16 cellular contexts compared by ENCODE assay signal in genomic region chr10:124683816-124684215, GRCh38.
DNase-seq lines count a peak whose midpoint lies in the region; ATAC-seq and TF ChIP-seq lines count a peak whose summit lies in the region.
"Had no signal": no experiment of that assay in that cellular context is flagged by ENCODE, and none has a peak within 500 bp of the region (broad histone marks: within the 10 kb centered on the region; RNA-seq: fewer than 3 reads in every experiment).

No MANE protein-coding gene starts in this region.

- H3K4me3 Mint-ChIP-seq in CD4-positive, alpha-beta T cell: no peak overlapping the region
- H3K4me3 Mint-ChIP-seq in endodermal cell: no peak overlapping the region
- no peak overlapping the region for H3K4me3 Mint-ChIP-seq in type B pancreatic cell
- H3K4me3 Mint-ChIP-seq in GM23338: no peak overlapping the region
- H3K4me3 Mint-ChIP-seq: activated T-helper 1 cell treated with anti-CD3 and anti-CD28 coated beads, Interleukin-12 subunit alpha, Interleukin-12 subunit beta, Interleukin-2, Interleukin-4 antibody, amounts not matched to agents 30 ng/mL and 10 ng/mL and 1 ng/mL, durations not matched to agents 14 hours and 24 hours and 36 hours had no signal

- H3K4me2 ChIP-seq in Karpas-422 (ENCODE audit: low read depth, low read length, poor library complexity, severe bottlenecking) (no peak overlapping the region), GM23338 (no peak overlapping the region)
- H3K4me2 ChIP-seq: hepatocyte had no signal

- TF ChIP-seq CTCF in CD4-positive, alpha-beta T cell (IDR thresholded peaks at IDR 0.05): no peak
- TF ChIP-seq CTCF in endodermal cell (conservative IDR thresholded peaks at IDR 0.05) (no peak), type B pancreatic cell (conservative IDR thresholded peaks at IDR 0.05) (no peak), GM23338 (conservative IDR thresholded peaks at IDR 0.05; ENCODE audit: low read depth in 2 of 2) (no peak)

- H3K36me3 Mint-ChIP-seq in CD4-positive, alpha-beta T cell (ENCODE audit: low read depth): peaks cover 38% of the 10 kb centered on the region
- H3K36me3 Mint-ChIP-seq in endodermal cell (ENCODE audit: low read depth): peaks cover 8% of the 10 kb centered on the region
- peaks cover 20% of the 10 kb centered on the region for H3K36me3 Mint-ChIP-seq in type B pancreatic cell
- H3K36me3 Mint-ChIP-seq in GM23338 (ENCODE audit: low read depth): peaks cover 10% of the 10 kb centered on the region; the same call in 2 of the 3 replicates

- DNase-seq in CD4-positive, alpha-beta T cell: no peak
- peak; percentile 49 for DNase-seq in Karpas-422
- no peak for DNase-seq in endodermal cell
- DNase-seq in type B pancreatic cell (ENCODE audit: extremely low spot score, unreplicated experiment): no peak
- no peak for DNase-seq in kidney tubule cell (ENCODE audit: low spot score)
- no peak for DNase-seq in GM23338 (ENCODE audit: low spot score)
- DNase-seq: activated CD4-positive, CD25-positive, alpha-beta regulatory T cell treated with anti-CD3 and anti-CD28 coated beads, Interleukin-2, amount 50 U/mL, for 72 hours; Caco-2; NCI-H187 treated with DMSO at 0.1 percent for 48 hours; stimulated activated CD4-positive, alpha-beta T cell treated with anti-CD3 and anti-CD28 coated beads, Interleukin-1b, Interleukin-23, amount 100 ng/mL, for 48 hours had no signal

- H2AFZ ChIP-seq in Karpas-422 (ENCODE audit: low read length) (no peak overlapping the region), GM23338 (no peak overlapping the region)
- H2AFZ ChIP-seq: hepatocyte had no signal

- no peaks in the 10 kb centered on the region for H3K27me3 ChIP-seq in CD4-positive, alpha-beta T cell (ENCODE audit: control insufficient read depth, insufficient read depth, low read length)
- H3K27me3 ChIP-seq in Karpas-422 (ENCODE audit: low read length) (no peaks in the 10 kb centered on the region), endodermal cell (ENCODE audit: control insufficient read depth, insufficient read depth, low read length, poor library complexity, severe bottlenecking) (no peaks in the 10 kb centered on the region), GM23338 (ENCODE audit: insufficient read depth) (no peaks in the 10 kb centered on the region)
- H3K27me3 ChIP-seq: hepatocyte had no signal

- H3K27me3 Mint-ChIP-seq in CD4-positive, alpha-beta T cell: no peaks in the 10 kb centered on the region
- H3K27me3 Mint-ChIP-seq in endodermal cell (ENCODE audit: insufficient read depth) (no peaks in the 10 kb centered on the region), type B pancreatic cell (no peaks in the 10 kb centered on the region), GM23338 (ENCODE audit: insufficient read depth, low read depth, poor library complexity) (no peaks in the 10 kb centered on the region)
- H3K27me3 Mint-ChIP-seq: progenitor cell of endocrine pancreas had no signal

- no peak overlapping the region for H3K27ac ChIP-seq in CD4-positive, alpha-beta T cell (ENCODE audit: low read depth, low read length)
- H3K27ac ChIP-seq in Karpas-422 (ENCODE audit: low read length) (peak overlapping the region; percentile 26), endodermal cell (ENCODE audit: low read depth, low read length) (no peak overlapping the region), skin epidermis (peak overlapping the region in 14 of 21 experiments; percentile 2 to 82 (median 40)), GM23338 (ENCODE audit: low read depth) (no peak overlapping the region)
- H3K27ac ChIP-seq: hepatocyte, SK-N-MC had no signal

- peaks cover 93% of the 10 kb centered on the region for H3K4me1 Mint-ChIP-seq in CD4-positive, alpha-beta T cell (ENCODE audit: low read depth)
- H3K4me1 Mint-ChIP-seq in endodermal cell: peaks cover under 1% of the 10 kb centered on the region
- H3K4me1 Mint-ChIP-seq in type B pancreatic cell (ENCODE audit: unreplicated experiment): peaks cover 12% of the 10 kb centered on the region
- H3K4me1 Mint-ChIP-seq in GM23338: peaks cover 27% of the 10 kb centered on the region

- no peaks in the 10 kb centered on the region for H3F3A ChIP-seq in GM23338 (replicated peaks; ENCODE audit: low read depth)

- no peak for ATAC-seq in CD4-positive, alpha-beta T cell (ENCODE audit: poor library complexity)
- ATAC-seq in HG02798 (IDR thresholded peaks at IDR 0.05; ENCODE audit: poor library complexity, unreplicated experiment) (no peak), GM23338 (no peak)

- peaks cover 40% of the 10 kb centered on the region for H4K20me1 ChIP-seq in Karpas-422 (ENCODE audit: insufficient read depth, low read depth, low read length)
- H4K20me1 ChIP-seq in GM23338 (replicated peaks; ENCODE audit: insufficient read depth): no peaks in the 10 kb centered on the region; the same call in 1 of the 2 replicates

- H3K4me1 ChIP-seq in Karpas-422 (ENCODE audit: low read length) (peaks cover 29% of the 10 kb centered on the region), endodermal cell (ENCODE audit: control insufficient read depth, insufficient read depth, low read length) (no peaks in the 10 kb centered on the region), GM23338 (ENCODE audit: insufficient read depth) (no peaks in the 10 kb centered on the region)
- H3K4me1 ChIP-seq: Caco-2 had no signal

- no peak overlapping the region for H3K9ac ChIP-seq in Karpas-422 (ENCODE audit: low read length)
- H3K9ac ChIP-seq in endodermal cell (ENCODE audit: extremely low read depth, low read length, poor library complexity, severe bottlenecking): no peak overlapping the region

- no peaks in the 10 kb centered on the region for H3K9me3 Mint-ChIP-seq in CD4-positive, alpha-beta T cell
- H3K9me3 Mint-ChIP-seq in endodermal cell (no peaks in the 10 kb centered on the region), type B pancreatic cell (no peaks in the 10 kb centered on the region), GM23338 (no peaks in the 10 kb centered on the region)
- H3K9me3 Mint-ChIP-seq: activated T-helper 1 cell treated with anti-CD3 and anti-CD28 coated beads, Interleukin-12 subunit alpha, Interleukin-12 subunit beta, Interleukin-2, Interleukin-4 antibody, amounts not matched to agents 30 ng/mL and 10 ng/mL and 1 ng/mL, durations not matched to agents 14 hours and 24 hours and 36 hours had no signal

- H3K9me3 ChIP-seq in CD4-positive, alpha-beta T cell (ENCODE audit: control insufficient read depth, low read length): no peaks in the 10 kb centered on the region
- H3K9me3 ChIP-seq in Karpas-422 (ENCODE audit: low read length) (no peaks in the 10 kb centered on the region), endodermal cell (ENCODE audit: control insufficient read depth, low read length) (no peaks in the 10 kb centered on the region)
- H3K9me3 ChIP-seq: Caco-2 had no signal

- peak overlapping the region; percentile 78 for H3K27ac Mint-ChIP-seq in CD4-positive, alpha-beta T cell
- H3K27ac Mint-ChIP-seq in endodermal cell: peak overlapping the region; percentile 45
- no peak overlapping the region for H3K27ac Mint-ChIP-seq in type B pancreatic cell
- no peak overlapping the region for H3K27ac Mint-ChIP-seq in GM23338
- H3K27ac Mint-ChIP-seq: activated T-helper 1 cell treated with anti-CD3 and anti-CD28 coated beads, Interleukin-12 subunit alpha, Interleukin-12 subunit beta, Interleukin-2, Interleukin-4 antibody, amounts not matched to agents 30 ng/mL and 10 ng/mL and 1 ng/mL, durations not matched to agents 14 hours and 24 hours and 36 hours; progenitor cell of endocrine pancreas had no signal

- H3K79me2 ChIP-seq in Karpas-422 (ENCODE audit: low read length): peaks cover 100% of the 10 kb centered on the region
- no peaks in the 10 kb centered on the region for H3K79me2 ChIP-seq in GM23338 (replicated peaks; ENCODE audit: insufficient read depth)

- intact Hi-C loops in CD4-positive, alpha-beta T cell (cut with DNase I, micrococcal nuclease): no loop called here

- 90 to 100% methylated on average over 2 to 5 of the region's 5 CpGs for WGBS in endodermal cell (ENCODE audit: insufficient coverage in 1 of 2, insufficient read length in 1 of 2), 2 experiments

- H3K36me3 ChIP-seq in Karpas-422 (ENCODE audit: insufficient read depth, low read length): peaks cover 51% of the 10 kb centered on the region
- H3K36me3 ChIP-seq in endodermal cell (ENCODE audit: control insufficient read depth, insufficient read depth, low read length): peaks cover 22% of the 10 kb centered on the region
- H3K36me3 ChIP-seq in GM23338 (ENCODE audit: insufficient read depth): no peaks in the 10 kb centered on the region

- H3K4me3 ChIP-seq in Karpas-422 (ENCODE audit: low read length) (no peak overlapping the region), endodermal cell (ENCODE audit: low read length) (no peak overlapping the region), skin epidermis (no peak overlapping the region), GM23338 (no peak overlapping the region)
- H3K4me3 ChIP-seq: hepatocyte, SK-N-MC had no signal

- CTCF ChIA-PET in CD4-positive, alpha-beta T cell (lab: Charles Lee): no interaction called here

- POLR2A ChIA-PET in CD4-positive, alpha-beta T cell (lab: Charles Lee): interaction anchor here (1.0 to 3.0 kb wide), 4 partner anchors 13 to 35 kb away, joined by 3 to 16 read pairs (median 10); no protein-coding TSS in a partner anchor

- H3K9me2 ChIP-seq in Karpas-422 (replicated peaks; ENCODE audit: insufficient read depth, low read length) (no peaks in the 10 kb centered on the region), GM23338 (ENCODE audit: insufficient read depth) (no peaks in the 10 kb centered on the region)

TF ChIP-seq in GM23338, 12 proteins besides CTCF, POLR2A, EP300 and RAD21 (continues in another document):
- TF ChIP-seq ETS1 (IDR thresholded peaks at IDR 0.05) (no peak), EZH2 (IDR thresholded peaks at IDR 0.05; ENCODE audit: low read depth, unreplicated experiment) (no peak)

Comparison
In these comparisons a context has a peak if more than half of its experiments do, and no peak if none do; other contexts are left out.
1. H3K27ac ChIP-seq: peak in Karpas-422 (single experiment) and skin epidermis (14 of 21); none in CD4-positive, alpha-beta T cell (single experiment), endodermal cell (single experiment) and GM23338 (single experiment).
2. H3K27ac Mint-ChIP-seq: peak in CD4-positive, alpha-beta T cell (single experiment) and endodermal cell (single experiment); none in type B pancreatic cell (single experiment) and GM23338 (single experiment).